ENCODE assay signal across 8 cellular contexts in genomic region chr6:28794175-28795002, GRCh38.
A peak's percentile ranks its signal among the peaks of the same experiment; 100 is the strongest.
DNase-seq lines count a peak whose midpoint lies in the region; ATAC-seq and TF ChIP-seq lines count a peak whose summit lies in the region.

No MANE protein-coding gene starts in this region.

- H3K9me3 Mint-ChIP-seq in T-helper 1 cell treated with Interleukin-12 subunit alpha and Interleukin-12 subunit beta and Interleukin-4 antibody, amounts not matched to agents 30 μg/mL and 1 μg/mL, for 36 hours, result peaks cover 17% of the 10 kb centered on the region
- peaks cover 20% of the 10 kb centered on the region for H3K9me3 Mint-ChIP-seq in glutamatergic neuron (ENCODE audit: unreplicated experiment)

- H3K27ac Mint-ChIP-seq in T-helper 1 cell treated with Interleukin-12 subunit alpha and Interleukin-12 subunit beta and Interleukin-4 antibody, amounts not matched to agents 30 μg/mL and 1 μg/mL, for 36 hours, result no peak overlapping the region
- H3K27ac Mint-ChIP-seq in glutamatergic neuron (ENCODE audit: unreplicated experiment), result no peak overlapping the region

- peak; percentile 37 for DNase-seq in AG20443 (ENCODE audit: low spot score)
- peak; percentile 75 for DNase-seq in HT-29 (ENCODE audit: low spot score)
- no peak for DNase-seq in glutamatergic neuron
- no peak for DNase-seq in DMS79 (lab: John Stamatoyannopoulos, UW)
- no peak for DNase-seq in CD1c-positive myeloid dendritic cell (ENCODE audit: extremely low spot score)
- DNase-seq in superior temporal gyrus (ENCODE audit: extremely low spot score), result no peak

- H3K36me3 Mint-ChIP-seq in T-helper 1 cell treated with Interleukin-12 subunit alpha and Interleukin-12 subunit beta and Interleukin-4 antibody, amounts not matched to agents 30 μg/mL and 1 μg/mL, for 36 hours (ENCODE audit: low read depth), result peaks cover 3% of the 10 kb centered on the region
- H3K36me3 Mint-ChIP-seq in glutamatergic neuron (ENCODE audit: unreplicated experiment), result peaks cover 8% of the 10 kb centered on the region

- peaks cover 84% of the 10 kb centered on the region for H3K27me3 Mint-ChIP-seq in T-helper 1 cell treated with Interleukin-12 subunit alpha and Interleukin-12 subunit beta and Interleukin-4 antibody, amounts not matched to agents 30 μg/mL and 1 μg/mL, for 36 hours (ENCODE audit: low read depth)
- H3K27me3 Mint-ChIP-seq in glutamatergic neuron (ENCODE audit: unreplicated experiment), result peaks cover 44% of the 10 kb centered on the region

- no peak for ATAC-seq in GM18502 (IDR thresholded peaks at IDR 0.05; ENCODE audit: poor library complexity, unreplicated experiment)

- TF ChIP-seq CTCF in glutamatergic neuron (IDR thresholded peaks at IDR 0.05; ENCODE audit: partially characterized antibody, unreplicated experiment), result no peak

- peak overlapping the region; percentile 42 for H3K4me3 Mint-ChIP-seq in T-helper 1 cell treated with Interleukin-12 subunit alpha and Interleukin-12 subunit beta and Interleukin-4 antibody, amounts not matched to agents 30 μg/mL and 1 μg/mL, for 36 hours
- H3K4me3 Mint-ChIP-seq in glutamatergic neuron (ENCODE audit: unreplicated experiment), result peak overlapping the region; percentile 70

- H3K4me1 Mint-ChIP-seq in T-helper 1 cell treated with Interleukin-12 subunit alpha and Interleukin-12 subunit beta and Interleukin-4 antibody, amounts not matched to agents 30 μg/mL and 1 μg/mL, for 36 hours (ENCODE audit: low read depth), result peaks cover 21% of the 10 kb centered on the region
- H3K4me1 Mint-ChIP-seq in glutamatergic neuron (ENCODE audit: low read depth, unreplicated experiment), result peaks cover 4% of the 10 kb centered on the region

Comparison
In these comparisons a context has a peak if more than half of its experiments do, and no peak if none do; other contexts are left out.
1. DNase-seq: peak in AG20443 (single experiment) and HT-29 (single experiment); none in glutamatergic neuron (single experiment), DMS79 (single experiment), CD1c-positive myeloid dendritic cell (single experiment) and superior temporal gyrus (single experiment).